In genomic region chr7:139675127-139676110, GRCh38 we compare ENCODE assay signal across 13 cellular contexts.
DNase-seq lines count a peak whose midpoint lies in the region; ATAC-seq and TF ChIP-seq lines count a peak whose summit lies in the region.
"Had no signal": no experiment of that assay in that cellular context is flagged by ENCODE, and none has a peak within 500 bp of the region (broad histone marks: within the 10 kb centered on the region; RNA-seq: fewer than 3 reads in every experiment).

No MANE protein-coding gene starts in this region.

- ATAC-seq in heart right ventricle (peak in 3 of 8 donors; percentile 9 to 41 (median 41)), Right ventricle myocardium superior (ENCODE audit: poor library complexity) (no peak), GM21825 (IDR thresholded peaks at IDR 0.05; ENCODE audit: unreplicated experiment) (no peak)

- H3K27ac ChIP-seq in heart right ventricle, result peak overlapping the region in 8 of 10 donors; percentile 22 to 77 (median 60)
- peak overlapping the region; percentile 98 for H3K27ac ChIP-seq in VCaP
- peak overlapping the region; percentile 35 for H3K27ac ChIP-seq in layer of hippocampus (ENCODE audit: low read depth, low read length)
- peak overlapping the region in 1 of 5 donors; percentile 32 for H3K27ac ChIP-seq in adrenal gland
- H3K27ac ChIP-seq: BLaER1, SJSA1 had no signal

- TF ChIP-seq POLR2A in adrenal gland (IDR thresholded peaks at IDR 0.05), result no peak

- TF ChIP-seq CTCF in heart right ventricle (IDR thresholded peaks at IDR 0.05), result no peak
- TF ChIP-seq CTCF in VCaP (conservative IDR thresholded peaks at IDR 0.05), result no peak
- TF ChIP-seq CTCF in adrenal gland (IDR thresholded peaks at IDR 0.05), result no peak

- H3K4me1 ChIP-seq in heart right ventricle, result peaks cover 9 to 50% (median 37%) of the 10 kb centered on the region in 9 donors
- peaks cover 0 to 23% of the 10 kb centered on the region in 2 donors for H3K4me1 ChIP-seq in adrenal gland (replicated peaks in 1 of 2)

- H3K9me3 ChIP-seq in heart right ventricle, result peaks cover 0 to 5% (median 0%) of the 10 kb centered on the region in 11 donors
- no peaks in the 10 kb centered on the region for H3K9me3 ChIP-seq in adrenal gland (replicated peaks in 1 of 3)
- H3K9me3 ChIP-seq: SJSA1, stomach had no signal

- no peak for DNase-seq in heart right ventricle
- DNase-seq in Right ventricle myocardium superior, result no peak
- DNase-seq in NCI-H128 (lab: John Stamatoyannopoulos, UW; ENCODE audit: unreplicated experiment), result no peak
- DNase-seq in adrenal gland, result no peak
- no peak for DNase-seq in NCI-H1105 treated with DMSO at 0.1 percent for 48 hours (lab: John Stamatoyannopoulos, UW)
- DNase-seq: activated CD4-positive, alpha-beta T cell treated with anti-CD3 and anti-CD28 coated beads, Interleukin-2, amount 50 U/mL, for 1 hour; activated naive CD8-positive, alpha-beta T cell treated with anti-CD3 and anti-CD28 coated beads, Interleukin-2, amount 10 ng/mL, durations not matched to agents 7 days and 5 days; stomach had no signal

- intact Hi-C loops in heart right ventricle (cut with DNase I) (no loop called here), Right ventricle myocardium superior (cut with DNase I) (no loop called here), adrenal gland (cut with DNase I) (no loop called here)

- H3K4me3 ChIP-seq in heart right ventricle (no peak overlapping the region), adrenal gland (no peak overlapping the region)
- H3K4me3 ChIP-seq: BLaER1, SJSA1, stomach had no signal

- peaks cover 0 to 23% (median 0%) of the 10 kb centered on the region in 9 donors for H3K36me3 ChIP-seq in heart right ventricle
- no peaks in the 10 kb centered on the region for H3K36me3 ChIP-seq in adrenal gland (replicated peaks in 1 of 2)

- 73 to 78% methylated on average over 12 of the region's 12 CpGs for WGBS in heart right ventricle, 2 donors
- WGBS in adrenal gland, 4 donors, result 72 to 75% (median 74%) methylated on average over 12 of the region's 12 CpGs

- H3K27me3 ChIP-seq in heart right ventricle, result no peaks in the 10 kb centered on the region
- no peaks in the 10 kb centered on the region for H3K27me3 ChIP-seq in layer of hippocampus (ENCODE audit: control insufficient read depth, insufficient read depth, low read length)
- no peaks in the 10 kb centered on the region for H3K27me3 ChIP-seq in adrenal gland
- H3K27me3 ChIP-seq: SJSA1, stomach had no signal
